In genomic region chr1:159804924-159805323, GRCh38 we compare ENCODE assay signal across 1 cellular context.
TF ChIP-seq lines count a peak whose summit lies in the region.

No MANE protein-coding gene starts in this region.

TF ChIP-seq in IMR-90, 13 proteins besides CTCF, POLR2A, EP300 and RAD21:
- TF ChIP-seq MAFK (IDR thresholded peaks at IDR 0.05; ENCODE audit: low read depth, low read length), result no peak
- TF ChIP-seq CEBPB (IDR thresholded peaks at IDR 0.05; ENCODE audit: low read depth, low read length), result no peak
- TF ChIP-seq CHD1 (IDR thresholded peaks at IDR 0.05; ENCODE audit: low read depth, low read length), result no peak
- TF ChIP-seq MXI1 (IDR thresholded peaks at IDR 0.05; ENCODE audit: borderline replicate concordance, low read depth, low read length), result no peak
